Comparison of ENCODE assay signal across 18 cellular contexts in the genomic region with DNA sequence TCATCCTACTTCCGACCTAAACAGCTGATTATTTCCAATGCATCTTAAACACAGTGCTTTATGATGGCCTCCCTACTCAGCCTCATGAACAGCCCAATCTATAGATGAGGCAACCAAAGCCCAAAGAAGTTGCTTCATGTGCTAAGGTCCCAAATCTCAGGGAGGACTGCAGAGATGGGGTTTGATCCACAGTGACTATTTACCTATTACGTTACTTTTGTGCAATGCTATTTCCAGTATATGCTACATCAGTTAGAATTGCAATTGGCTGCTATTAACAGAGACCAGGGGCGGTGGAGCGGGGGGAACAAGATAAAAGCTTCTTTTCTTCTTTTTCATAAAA.
DNase-seq lines count a peak whose midpoint lies in the region; FAIRE-seq and TF ChIP-seq lines count a peak whose summit lies in the region.
"Had no signal": no experiment of that assay in that cellular context is flagged by ENCODE, and none has a peak within 500 bp of the region (broad histone marks: within the 10 kb centered on the region; RNA-seq: fewer than 3 reads in every experiment).

No MANE protein-coding gene starts in this region.

- TF ChIP-seq CTCF in Calu3 (IDR thresholded peaks at IDR 0.05; ENCODE audit: unreplicated experiment) (no peak), bronchial epithelial cell (IDR thresholded peaks at IDR 0.05; ENCODE audit: insufficient read depth, low read length, severe bottlenecking) (no peak)

- no peak overlapping the region for H3K4me3 ChIP-seq in bronchial epithelial cell (ENCODE audit: low read depth, low read length)
- H3K4me3 ChIP-seq: GM23248 had no signal

- no peaks in the 10 kb centered on the region for H3K27me3 ChIP-seq in bronchial epithelial cell (ENCODE audit: control insufficient read depth, insufficient read depth, low read length)
- H3K27me3 ChIP-seq: BE2C had no signal

- no peaks in the 10 kb centered on the region for H3K36me3 ChIP-seq in bronchial epithelial cell (ENCODE audit: control insufficient read depth, insufficient read depth, low read length)
- H3K36me3 ChIP-seq: BE2C had no signal

- FAIRE-seq in HTR-8/SVneo (lab: Jason Lieb, UNC) (peak; percentile 46), bronchial epithelial cell (lab: Jason Lieb, UNC) (peak; percentile 62), GM19239 (lab: Jason Lieb, UNC) (no peak)
- FAIRE-seq: D721Med, H54 had no signal

- CTCF ChIA-PET in Calu3 (lab: Charles Lee): interaction anchor here (0.6 to 1.7 kb wide), 3 partner anchors 8 to 28 kb away, joined by 3 to 4 read pairs (median 4); no protein-coding TSS in a partner anchor
- CTCF ChIA-PET in activated CD4-positive, alpha-beta T cell treated with anti-CD3 and anti-CD28 coated beads, Interleukin-2, amount 10 ng/mL, durations not matched to agents 7 days and 5 days (lab: Charles Lee): no interaction called here

- H3K4me3 Mint-ChIP-seq in Calu3 (ENCODE audit: low read depth, unreplicated experiment): peak overlapping the region; percentile 5
- no peak overlapping the region for H3K4me3 Mint-ChIP-seq in activated CD4-positive, alpha-beta T cell treated with anti-CD3 and anti-CD28 coated beads, Interleukin-2, amount 10 ng/mL, durations not matched to agents 7 days and 5 days
- H3K4me3 Mint-ChIP-seq: CD4-positive, CD25-positive, alpha-beta regulatory T cell; CD8-positive, alpha-beta memory T cell; IgD-negative memory B cell had no signal

- DNase-seq in Calu3 (no peak), HTR-8/SVneo (ENCODE audit: insufficient read length, low spot score) (no peak), bronchial epithelial cell (ENCODE audit: low read depth) (no peak), NCI-H187 treated with DMSO at 0.1 percent for 48 hours (lab: John Stamatoyannopoulos, UW) (no peak), GM19239 (ENCODE audit: insufficient read length, low spot score) (no peak)
- no peak for DNase-seq in activated CD4-positive, alpha-beta T cell treated with anti-CD3 and anti-CD28 coated beads, Interleukin-2, amount 10 ng/mL, durations not matched to agents 7 days and 5 days
- DNase-seq: BE2C; C1 segment of cervical spinal cord; CD4-positive, CD25-positive, alpha-beta regulatory T cell; CD8-positive, alpha-beta memory T cell; COR-L47; GF-D8; GM23248; HCEC 1CT; KBM-7 had no signal

- peaks cover 27% of the 10 kb centered on the region for H3K4me1 Mint-ChIP-seq in Calu3 (ENCODE audit: low read depth, unreplicated experiment)
- no peaks in the 10 kb centered on the region for H3K4me1 Mint-ChIP-seq in activated CD4-positive, alpha-beta T cell treated with anti-CD3 and anti-CD28 coated beads, Interleukin-2, amount 10 ng/mL, durations not matched to agents 7 days and 5 days
- H3K4me1 Mint-ChIP-seq: CD4-positive, CD25-positive, alpha-beta regulatory T cell; CD8-positive, alpha-beta memory T cell had no signal

- no peaks in the 10 kb centered on the region for H3K36me3 Mint-ChIP-seq in Calu3 (ENCODE audit: insufficient read depth, unreplicated experiment)
- no peaks in the 10 kb centered on the region for H3K36me3 Mint-ChIP-seq in activated CD4-positive, alpha-beta T cell treated with anti-CD3 and anti-CD28 coated beads, Interleukin-2, amount 10 ng/mL, durations not matched to agents 7 days and 5 days (ENCODE audit: low read depth)
- H3K36me3 Mint-ChIP-seq: CD4-positive, CD25-positive, alpha-beta regulatory T cell; CD8-positive, alpha-beta memory T cell had no signal

- H3K27me3 Mint-ChIP-seq in Calu3 (ENCODE audit: unreplicated experiment): no peaks in the 10 kb centered on the region
- no peaks in the 10 kb centered on the region for H3K27me3 Mint-ChIP-seq in activated CD4-positive, alpha-beta T cell treated with anti-CD3 and anti-CD28 coated beads, Interleukin-2, amount 10 ng/mL, durations not matched to agents 7 days and 5 days

- no peaks in the 10 kb centered on the region for H3K9me3 Mint-ChIP-seq in Calu3 (ENCODE audit: low read depth, unreplicated experiment)
- H3K9me3 Mint-ChIP-seq in activated CD4-positive, alpha-beta T cell treated with anti-CD3 and anti-CD28 coated beads, Interleukin-2, amount 10 ng/mL, durations not matched to agents 7 days and 5 days: no peaks in the 10 kb centered on the region

- intact Hi-C loops in Calu3 (cut with micrococcal nuclease; ENCODE audit: unreplicated experiment): no loop called here

- BruUV-seq in Calu3 (replicated peaks; lab: Mats Ljungman, UMichigan): no TSS peak

- POLR2A ChIA-PET in activated CD4-positive, alpha-beta T cell treated with anti-CD3 and anti-CD28 coated beads, Interleukin-2, amount 10 ng/mL, durations not matched to agents 7 days and 5 days (lab: Charles Lee): no interaction called here

- no peak overlapping the region for H3K27ac Mint-ChIP-seq in Calu3 (ENCODE audit: unreplicated experiment)
- H3K27ac Mint-ChIP-seq in activated CD4-positive, alpha-beta T cell treated with anti-CD3 and anti-CD28 coated beads, Interleukin-2, amount 10 ng/mL, durations not matched to agents 7 days and 5 days: no peak overlapping the region
- H3K27ac Mint-ChIP-seq: CD4-positive, CD25-positive, alpha-beta regulatory T cell; CD8-positive, alpha-beta memory T cell had no signal
